Comparison of ENCODE assay signal across 18 cellular contexts in genomic region chr4:96395747-96396146, GRCh38.
DNase-seq lines count a peak whose midpoint lies in the region; ATAC-seq and TF ChIP-seq lines count a peak whose summit lies in the region.
"Had no signal": no experiment of that assay in that cellular context is flagged by ENCODE, and none has a peak within 500 bp of the region (broad histone marks: within the 10 kb centered on the region; RNA-seq: fewer than 3 reads in every experiment).

No MANE protein-coding gene starts in this region.

- no peak for DNase-seq in HCT116 (ENCODE audit: low read depth, low spot score)
- DNase-seq in endodermal cell: no peak
- DNase-seq in neural progenitor cell (ENCODE audit: low spot score): no peak
- DNase-seq in type B pancreatic cell (ENCODE audit: extremely low spot score, unreplicated experiment): no peak
- DNase-seq in vagina (ENCODE audit: extremely low spot score in 2 of 2): no peak
- DNase-seq in stimulated activated CD4-positive, alpha-beta T cell treated with anti-CD3 and anti-CD28 coated beads, Interleukin-2, amount 100 ng/mL, for 24 hours: no peak
- DNase-seq in G401 (ENCODE audit: low spot score): no peak
- DNase-seq: 8988T; CD4-positive, alpha-beta memory T cell; DMS153; DMS79; GF-D8; GOT3; H7 had no signal

- H3K4me1 ChIP-seq in HCT116 (ENCODE audit: control insufficient read depth in 1 of 2, insufficient read depth in 2 of 2, low read length in 2 of 2): no peaks in the 10 kb centered on the region
- no peaks in the 10 kb centered on the region for H3K4me1 ChIP-seq in endodermal cell (ENCODE audit: control insufficient read depth, insufficient read depth, low read length)
- no peaks in the 10 kb centered on the region for H3K4me1 ChIP-seq in neural progenitor cell
- H3K4me1 ChIP-seq in vagina: no peaks in the 10 kb centered on the region
- H3K4me1 ChIP-seq: BLaER1 had no signal

- BruUV-seq in HCT116 (replicated peaks; lab: Mats Ljungman, UMichigan): no TSS peak

- H3K27ac Mint-ChIP-seq in endodermal cell (no peak overlapping the region), neural progenitor cell (no peak overlapping the region), type B pancreatic cell (no peak overlapping the region)
- H3K27ac Mint-ChIP-seq: CD14-positive monocyte; CD4-positive, alpha-beta memory T cell; IgD-negative memory B cell had no signal

- H3K79me2 ChIP-seq in HCT116 (ENCODE audit: insufficient read depth, low read length) (no peaks in the 10 kb centered on the region), neural progenitor cell (ENCODE audit: low read depth) (no peaks in the 10 kb centered on the region)

- H3K27me3 Mint-ChIP-seq in endodermal cell (ENCODE audit: insufficient read depth) (no peaks in the 10 kb centered on the region), neural progenitor cell (ENCODE audit: insufficient read depth, low read depth) (no peaks in the 10 kb centered on the region), type B pancreatic cell (no peaks in the 10 kb centered on the region)
- H3K27me3 Mint-ChIP-seq: CD4-positive, alpha-beta memory T cell; IgD-negative memory B cell had no signal

- RAD21 ChIA-PET in HCT116 (lab: Charles Lee; ENCODE audit: low non-redundant PET in 1 of 2, low total read pairs in 2 of 2, uncharacterized antibody in 2 of 2, unreplicated experiment in 2 of 2): no interaction called here

- H3K9me3 ChIP-seq in HCT116 (ENCODE audit: control insufficient read depth in 1 of 2, insufficient read depth in 1 of 2, low read depth in 1 of 2, low read length in 2 of 2): no peaks in the 10 kb centered on the region
- H3K9me3 ChIP-seq in endodermal cell (ENCODE audit: control insufficient read depth, low read length): no peaks in the 10 kb centered on the region
- H3K9me3 ChIP-seq in neural progenitor cell (ENCODE audit: low read depth): no peaks in the 10 kb centered on the region
- no peaks in the 10 kb centered on the region for H3K9me3 ChIP-seq in vagina
- H3K9me3 ChIP-seq: BLaER1 had no signal

- H2AFZ ChIP-seq in HCT116 (ENCODE audit: low read depth, low read length, poor library complexity, severe bottlenecking) (no peak overlapping the region), neural progenitor cell (replicated peaks) (no peak overlapping the region)

- H4K20me1 ChIP-seq in HCT116 (ENCODE audit: insufficient read depth) (no peaks in the 10 kb centered on the region), neural progenitor cell (ENCODE audit: low read depth) (no peaks in the 10 kb centered on the region)
- H4K20me1 ChIP-seq: BLaER1 had no signal

- H3K4me3 ChIP-seq in HCT116 (replicated peaks in 1 of 2; ENCODE audit: low read depth in 1 of 2, low read length in 2 of 2) (no peak overlapping the region), endodermal cell (ENCODE audit: low read length) (no peak overlapping the region), neural progenitor cell (no peak overlapping the region), vagina (no peak overlapping the region)
- H3K4me3 ChIP-seq: BLaER1 had no signal

- H3K9me2 ChIP-seq in HCT116 (ENCODE audit: insufficient read depth): no peaks in the 10 kb centered on the region

- H3K27me3 ChIP-seq in HCT116 (ENCODE audit: insufficient read depth, low read length): no peaks in the 10 kb centered on the region
- H3K27me3 ChIP-seq in endodermal cell (ENCODE audit: control insufficient read depth, insufficient read depth, low read length, poor library complexity, severe bottlenecking): no peaks in the 10 kb centered on the region
- no peaks in the 10 kb centered on the region for H3K27me3 ChIP-seq in neural progenitor cell
- H3K27me3 ChIP-seq in vagina: no peaks in the 10 kb centered on the region
- H3K27me3 ChIP-seq: BLaER1 had no signal

- H3K36me3 Mint-ChIP-seq in endodermal cell (ENCODE audit: low read depth) (no peaks in the 10 kb centered on the region), neural progenitor cell (no peaks in the 10 kb centered on the region), type B pancreatic cell (no peaks in the 10 kb centered on the region)
- H3K36me3 Mint-ChIP-seq: CD14-positive monocyte; CD4-positive, alpha-beta memory T cell had no signal

- TF ChIP-seq POLR2A in HCT116 (IDR thresholded peaks at IDR 0.05; ENCODE audit: borderline replicate concordance, extremely low read depth, insufficient read depth, insufficient read length): no peak
- TF ChIP-seq POLR2A in vagina (IDR thresholded peaks at IDR 0.05): no peak

- CTCF ChIA-PET in HCT116 (lab: Charles Lee): no interaction called here

- TF ChIP-seq RAD21 in HCT116 (IDR thresholded peaks at IDR 0.05; ENCODE audit: low read depth): no peak

- intact Hi-C loops in HCT116 (cut with micrococcal nuclease) (no loop called here), vagina (cut with DNase I) (no loop called here)

- POLR2A ChIA-PET in HCT116 (lab: Charles Lee): no interaction called here

- H3K36me3 ChIP-seq in HCT116 (ENCODE audit: control insufficient read depth in 1 of 2, insufficient read depth in 2 of 2, low read length in 2 of 2) (no peaks in the 10 kb centered on the region), endodermal cell (ENCODE audit: control insufficient read depth, insufficient read depth, low read length) (no peaks in the 10 kb centered on the region), neural progenitor cell (no peaks in the 10 kb centered on the region), vagina (no peaks in the 10 kb centered on the region)
- H3K36me3 ChIP-seq: BLaER1 had no signal

- H3K4me2 ChIP-seq in HCT116 (ENCODE audit: low read length) (no peak overlapping the region), neural progenitor cell (no peak overlapping the region)
- H3K4me2 ChIP-seq: BLaER1 had no signal

- no peaks in the 10 kb centered on the region for H3F3A ChIP-seq in neural progenitor cell (ENCODE audit: low read depth)

- TF ChIP-seq CTCF in HCT116 (IDR thresholded peaks at IDR 0.05 in 2 of 3, conservative IDR thresholded peaks at IDR 0.05 in 1 of 3; ENCODE audit: borderline replicate concordance in 1 of 3, insufficient read depth in 1 of 3, low read depth in 2 of 3, low read length in 2 of 3) (peak in 2 of 3 experiments; percentile 6 to 36; a peak in 1 of 6 replicates), endodermal cell (conservative IDR thresholded peaks at IDR 0.05) (peak; percentile 61), neural progenitor cell (IDR thresholded peaks at IDR 0.05) (peak; percentile 19), type B pancreatic cell (conservative IDR thresholded peaks at IDR 0.05) (peak; percentile 64), vagina (IDR thresholded peaks at IDR 0.05) (no peak)

- H3K27ac ChIP-seq in HCT116 (ENCODE audit: low read depth, low read length): no peak overlapping the region
- no peak overlapping the region for H3K27ac ChIP-seq in endodermal cell (ENCODE audit: low read depth, low read length)
- no peak overlapping the region for H3K27ac ChIP-seq in neural progenitor cell
- no peak overlapping the region for H3K27ac ChIP-seq in vagina
- H3K27ac ChIP-seq: BLaER1 had no signal

- no peak for ATAC-seq in HCT116
- ATAC-seq: HepG2 had no signal

- no peaks in the 10 kb centered on the region for H3K9me3 Mint-ChIP-seq in endodermal cell
- H3K9me3 Mint-ChIP-seq in neural progenitor cell: peaks cover 5% of the 10 kb centered on the region
- no peaks in the 10 kb centered on the region for H3K9me3 Mint-ChIP-seq in type B pancreatic cell

- H3K4me1 Mint-ChIP-seq in endodermal cell (no peaks in the 10 kb centered on the region), neural progenitor cell (no peaks in the 10 kb centered on the region), type B pancreatic cell (ENCODE audit: unreplicated experiment) (peaks cover under 1% of the 10 kb centered on the region)
- H3K4me1 Mint-ChIP-seq: CD14-positive monocyte; CD4-positive, alpha-beta memory T cell; IgD-negative memory B cell had no signal

- H3K9ac ChIP-seq in HCT116 (ENCODE audit: low read length) (no peak overlapping the region), endodermal cell (ENCODE audit: extremely low read depth, low read length, poor library complexity, severe bottlenecking) (no peak overlapping the region), neural progenitor cell (no peak overlapping the region)
- H3K9ac ChIP-seq: BLaER1 had no signal

- no peak overlapping the region for H3K4me3 Mint-ChIP-seq in endodermal cell
- no peak overlapping the region for H3K4me3 Mint-ChIP-seq in neural progenitor cell
- no peak overlapping the region for H3K4me3 Mint-ChIP-seq in type B pancreatic cell
- H3K4me3 Mint-ChIP-seq: CD14-positive monocyte; CD4-positive, alpha-beta memory T cell; IgD-negative memory B cell had no signal

- in situ Hi-C loops in G401 (cut with HindIII; ENCODE audit: low sequenced_read_pairs): no loop called here

TF ChIP-seq in HCT116, 20 proteins besides CTCF, POLR2A, EP300 and RAD21:
- no peak for TF ChIP-seq TCF7L2 (IDR thresholded peaks at IDR 0.05; ENCODE audit: borderline replicate concordance, extremely low read depth, insufficient read depth, insufficient read length)
- TF ChIP-seq SP1 (IDR thresholded peaks at IDR 0.05; ENCODE audit: low read depth): no peak
- TF ChIP-seq MAX (IDR thresholded peaks at IDR 0.05): no peak
- no peak for TF ChIP-seq JUND (IDR thresholded peaks at IDR 0.05)

Comparison
In these comparisons a context has a peak if more than half of its experiments do, and no peak if none do; other contexts are left out.
1. CTCF ChIP-seq: peak in HCT116 (2 of 3), endodermal cell (single experiment), neural progenitor cell (single experiment) and type B pancreatic cell (single experiment); none in vagina (0 of 3).